Comparison of ENCODE assay signal across 11 cellular contexts in genomic region chr3:47057212-47057671, GRCh38.
DNase-seq lines count a peak whose midpoint lies in the region; ATAC-seq and TF ChIP-seq lines count a peak whose summit lies in the region.
"Had no signal": no experiment of that assay in that cellular context is flagged by ENCODE, and none has a peak within 500 bp of the region (broad histone marks: within the 10 kb centered on the region; RNA-seq: fewer than 3 reads in every experiment).

No MANE protein-coding gene starts in this region.

- no peaks in the 10 kb centered on the region for H3K9me3 ChIP-seq in tibial nerve

- peaks cover 30% of the 10 kb centered on the region for H3K4me1 Mint-ChIP-seq in activated T-helper 2 cell treated with anti-CD3 and anti-CD28 coated beads, Interferon-gamma antibody, Interleukin-2, Interleukin-4, amounts not matched to agents 10 μg/mL and 5 μg/mL and 100 μg/mL, durations not matched to agents 14 hours and 24 hours and 36 hours (ENCODE audit: low read depth)
- peaks cover under 1% of the 10 kb centered on the region for H3K4me1 Mint-ChIP-seq in mesothelial cell of epicardium
- H3K4me1 Mint-ChIP-seq in type B pancreatic cell (ENCODE audit: unreplicated experiment), result no peaks in the 10 kb centered on the region
- H3K4me1 Mint-ChIP-seq: brain had no signal

- no peak overlapping the region for H3K4me3 ChIP-seq in tibial nerve

- H3K36me3 Mint-ChIP-seq in activated T-helper 2 cell treated with anti-CD3 and anti-CD28 coated beads, Interferon-gamma antibody, Interleukin-2, Interleukin-4, amounts not matched to agents 10 μg/mL and 5 μg/mL and 100 μg/mL, durations not matched to agents 14 hours and 24 hours and 36 hours (ENCODE audit: low read depth), result peaks cover 54% of the 10 kb centered on the region
- peaks cover 32% of the 10 kb centered on the region for H3K36me3 Mint-ChIP-seq in mesothelial cell of epicardium
- H3K36me3 Mint-ChIP-seq in type B pancreatic cell, result peaks cover 38% of the 10 kb centered on the region

- no peak overlapping the region for H3K4me3 Mint-ChIP-seq in activated T-helper 2 cell treated with anti-CD3 and anti-CD28 coated beads, Interferon-gamma antibody, Interleukin-2, Interleukin-4, amounts not matched to agents 10 μg/mL and 5 μg/mL and 100 μg/mL, durations not matched to agents 14 hours and 24 hours and 36 hours (ENCODE audit: low read depth)
- no peak overlapping the region for H3K4me3 Mint-ChIP-seq in mesothelial cell of epicardium
- no peak overlapping the region for H3K4me3 Mint-ChIP-seq in type B pancreatic cell
- H3K4me3 Mint-ChIP-seq: brain had no signal

- no peaks in the 10 kb centered on the region for H3K27me3 Mint-ChIP-seq in activated T-helper 2 cell treated with anti-CD3 and anti-CD28 coated beads, Interferon-gamma antibody, Interleukin-2, Interleukin-4, amounts not matched to agents 10 μg/mL and 5 μg/mL and 100 μg/mL, durations not matched to agents 14 hours and 24 hours and 36 hours (ENCODE audit: low read depth)
- H3K27me3 Mint-ChIP-seq in mesothelial cell of epicardium (ENCODE audit: low read depth) (no peaks in the 10 kb centered on the region), type B pancreatic cell (no peaks in the 10 kb centered on the region)
- H3K27me3 Mint-ChIP-seq: brain had no signal

- no peak for TF ChIP-seq POLR2A in tibial nerve (IDR thresholded peaks at IDR 0.05)

- peak; percentile 30 for DNase-seq in activated CD4-positive, CD25-positive, alpha-beta regulatory T cell treated with anti-CD3 and anti-CD28 coated beads, Interleukin-2, amount 50 U/mL, for 16 hours (ENCODE audit: low read depth, low spot score)
- DNase-seq in activated CD4-positive, CD25-positive, alpha-beta regulatory T cell treated with anti-CD3 and anti-CD28 coated beads, Interleukin-2, amount 50 U/mL, for 72 hours, result no peak
- DNase-seq in activated T-helper 2 cell treated with anti-CD3 and anti-CD28 coated beads, Interferon-gamma antibody, Interleukin-2, Interleukin-4, amounts not matched to agents 10 μg/mL and 5 μg/mL and 100 μg/mL, durations not matched to agents 14 hours and 24 hours and 36 hours (ENCODE audit: low spot score), result peak; percentile 47
- DNase-seq in mesothelial cell of epicardium (ENCODE audit: low spot score in 2 of 2, unreplicated experiment in 2 of 2) (no peak), type B pancreatic cell (ENCODE audit: extremely low spot score, unreplicated experiment) (no peak), tibial nerve (ENCODE audit: low spot score in 2 of 2) (no peak), Right ventricle myocardium superior (no peak)
- DNase-seq: hippocampal formation had no signal

- no peak overlapping the region for H3K27ac ChIP-seq in tibial nerve
- H3K27ac ChIP-seq: 22Rv1 had no signal

- intact Hi-C loops in activated T-helper 2 cell treated with anti-CD3 and anti-CD28 coated beads, Interferon-gamma antibody, Interleukin-2, Interleukin-4, amounts not matched to agents 10 μg/mL and 5 μg/mL and 100 μg/mL, durations not matched to agents 14 hours and 24 hours and 36 hours (cut with micrococcal nuclease), result loop anchor here (1.0 to 10.0 kb wide), 2 partner anchors 38 to 108 kb away; partner anchors contain the start of gene SETD2
- intact Hi-C loops in Right ventricle myocardium superior (cut with DNase I), result no loop called here

- TF ChIP-seq CTCF in mesothelial cell of epicardium (IDR thresholded peaks at IDR 0.05; ENCODE audit: unreplicated experiment) (no peak), type B pancreatic cell (conservative IDR thresholded peaks at IDR 0.05) (no peak), tibial nerve (IDR thresholded peaks at IDR 0.05) (no peak)

- 93 to 94% methylated on average over 6 of the region's 6 CpGs for WGBS in tibial nerve, 2 donors

- H3K27me3 ChIP-seq in tibial nerve, result no peaks in the 10 kb centered on the region

- no peak for TF ChIP-seq EP300 in tibial nerve (IDR thresholded peaks at IDR 0.05)

- H3K27ac Mint-ChIP-seq in activated T-helper 2 cell treated with anti-CD3 and anti-CD28 coated beads, Interferon-gamma antibody, Interleukin-2, Interleukin-4, amounts not matched to agents 10 μg/mL and 5 μg/mL and 100 μg/mL, durations not matched to agents 14 hours and 24 hours and 36 hours, result peak overlapping the region; percentile 69
- peak overlapping the region; percentile 18 for H3K27ac Mint-ChIP-seq in mesothelial cell of epicardium
- H3K27ac Mint-ChIP-seq in type B pancreatic cell, result peak overlapping the region; percentile 46

- peaks cover 0 to 11% (median 2%) of the 10 kb centered on the region in 4 donors for H3K4me1 ChIP-seq in tibial nerve

- ATAC-seq in HG02840 (IDR thresholded peaks at IDR 0.05; ENCODE audit: low FRiP score, unreplicated experiment) (no peak), Right ventricle myocardium superior (ENCODE audit: poor library complexity) (no peak)

- peaks cover 0 to 37% (median 0%) of the 10 kb centered on the region in 3 donors for H3K36me3 ChIP-seq in tibial nerve

- H3K9me3 Mint-ChIP-seq in activated T-helper 2 cell treated with anti-CD3 and anti-CD28 coated beads, Interferon-gamma antibody, Interleukin-2, Interleukin-4, amounts not matched to agents 10 μg/mL and 5 μg/mL and 100 μg/mL, durations not matched to agents 14 hours and 24 hours and 36 hours, result no peaks in the 10 kb centered on the region
- no peaks in the 10 kb centered on the region for H3K9me3 Mint-ChIP-seq in mesothelial cell of epicardium
- H3K9me3 Mint-ChIP-seq in type B pancreatic cell, result no peaks in the 10 kb centered on the region
- H3K9me3 Mint-ChIP-seq: brain had no signal

Comparison
In these comparisons a context has a peak if more than half of its experiments do, and no peak if none do; other contexts are left out.
1. DNase-seq: peak in activated CD4-positive, CD25-positive, alpha-beta regulatory T cell treated with anti-CD3 and anti-CD28 coated beads, Interleukin-2, amount 50 U/mL, for 16 hours (single experiment) and activated T-helper 2 cell treated with anti-CD3 and anti-CD28 coated beads, Interferon-gamma antibody, Interleukin-2, Interleukin-4, amounts not matched to agents 10 μg/mL and 5 μg/mL and 100 μg/mL, durations not matched to agents 14 hours and 24 hours and 36 hours (single experiment); none in activated CD4-positive, CD25-positive, alpha-beta regulatory T cell treated with anti-CD3 and anti-CD28 coated beads, Interleukin-2, amount 50 U/mL, for 72 hours (single experiment), mesothelial cell of epicardium (0 of 2), type B pancreatic cell (single experiment), tibial nerve (0 of 2) and Right ventricle myocardium superior (single experiment).
2. H3K27ac Mint-ChIP-seq: peak in every context shown above with its lines; median percentile 69 in activated T-helper 2 cell treated with anti-CD3 and anti-CD28 coated beads, Interferon-gamma antibody, Interleukin-2, Interleukin-4, amounts not matched to agents 10 μg/mL and 5 μg/mL and 100 μg/mL, durations not matched to agents 14 hours and 24 hours and 36 hours; 46 in type B pancreatic cell; 18 in mesothelial cell of epicardium.